ENCODE assay signal across 28 cellular contexts in the genomic region with DNA sequence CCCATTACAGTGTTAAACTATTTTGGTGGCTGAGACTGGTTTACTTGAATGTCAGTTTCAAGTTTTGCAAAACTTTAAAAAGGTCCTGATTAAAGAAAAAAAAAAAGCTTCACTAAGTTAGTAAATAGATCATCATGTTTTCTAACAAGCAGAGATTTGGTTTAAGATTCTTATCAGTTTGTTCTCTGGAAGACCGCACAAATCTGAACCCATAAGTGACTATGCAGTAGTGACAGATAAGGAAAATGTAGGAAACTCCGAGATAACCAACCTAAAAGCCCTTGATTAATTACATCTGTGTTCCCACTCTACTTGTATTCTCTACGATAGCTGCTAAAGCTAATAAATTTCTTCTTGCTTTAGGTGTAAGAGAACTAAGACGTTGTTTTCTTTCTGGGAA.
"Had no signal": no experiment of that assay in that cellular context is flagged by ENCODE, and none has a peak within 500 bp of the region (broad histone marks: within the 10 kb centered on the region; RNA-seq: fewer than 3 reads in every experiment).

No MANE protein-coding gene starts in this region.

- FAIRE-seq: colon, endothelial cell of umbilical vein, frontal cortex had no signal

- H3K4me1 ChIP-seq: body of pancreas, esophagus squamous epithelium had no signal

- H3K36me3 ChIP-seq: esophagus squamous epithelium had no signal

- DNase-seq: activated CD4-positive, alpha-beta memory T cell treated with anti-CD3 and anti-CD28 coated beads for 36 hours; activated CD4-positive, alpha-beta T cell treated with anti-CD3 and anti-CD28 coated beads for 36 hours; activated CD4-positive, alpha-beta T cell treated with anti-CD3 and anti-CD28 coated beads, Interleukin-2, amount 10 ng/mL, durations not matched to agents 24 days and 14 days; activated CD4-positive, CD25-positive, alpha-beta regulatory T cell; activated CD4-positive, CD25-positive, alpha-beta regulatory T cell treated with anti-CD3 and anti-CD28 coated beads, Interleukin-2, amount 50 U/mL, for 72 hours; activated CD8-positive, alpha-beta memory T cell treated with anti-CD3 and anti-CD28 coated beads, Interleukin-2, amount 10 ng/mL, durations not matched to agents 7 days and 5 days; activated CD8-positive, alpha-beta T cell treated with anti-CD3 and anti-CD28 coated beads, Interleukin-2, amount 10 ng/mL, durations not matched to agents 7 days and 5 days; activated effector memory CD4-positive, alpha-beta T cell treated with Interleukin-2 at 50 U/mL for 16 hours; activated gamma-delta T cell treated with Interleukin-2 at 50 U/mL for 16 hours; activated naive CD4-positive, alpha-beta T cell treated with anti-CD3 and anti-CD28 coated beads, Interleukin-2, amount 50 U/mL, for 16 hours; activated naive CD4-positive, alpha-beta T cell treated with Interleukin-2 at 50 U/mL for 16 hours; activated T-cell treated with anti-CD3 and anti-CD28 coated beads, Interleukin-2, amount 50 U/mL, for 4 hours; amygdala; aorta; body of pancreas; caudate nucleus; cortex of kidney; dermis blood vessel endothelial cell; effector CD4-positive, alpha-beta T cell; effector memory CD8-positive, alpha-beta T cell; esophagus squamous epithelium; head of caudate nucleus; T-helper 2 cell had no signal

- ATAC-seq: activated CD4-positive, alpha-beta T cell treated with anti-CD3 and anti-CD28 coated beads for 36 hours; activated CD8-positive, alpha-beta memory T cell treated with anti-CD3 and anti-CD28 coated beads, Interleukin-2, amount 10 ng/mL, durations not matched to agents 7 days and 5 days; activated CD8-positive, alpha-beta T cell treated with anti-CD3 and anti-CD28 coated beads, Interleukin-2, amount 10 ng/mL, durations not matched to agents 7 days and 5 days; activated T-cell treated with anti-CD3 and anti-CD28 coated beads, Interleukin-2, amount 50 U/mL, for 4 hours; activated T-helper 17 cell treated with anti-CD3 and anti-CD28 coated beads, Interleukin-2, amount 50 U/mL, for 72 hours; body of pancreas; effector memory CD8-positive, alpha-beta T cell had no signal

- H3K27me3 ChIP-seq: body of pancreas, esophagus squamous epithelium had no signal

- H3K27ac ChIP-seq: body of pancreas, epithelial cell of prostate, esophagus squamous epithelium had no signal

- H3K9me3 ChIP-seq: body of pancreas, esophagus squamous epithelium had no signal

- H3K4me3 ChIP-seq: body of pancreas, esophagus squamous epithelium had no signal
